22 cellular contexts compared by ENCODE assay signal in genomic region chr1:30192969-30193630, GRCh38.
DNase-seq lines count a peak whose midpoint lies in the region; ATAC-seq and TF ChIP-seq lines count a peak whose summit lies in the region.
"Had no signal": no experiment of that assay in that cellular context is flagged by ENCODE, and none has a peak within 500 bp of the region (broad histone marks: within the 10 kb centered on the region; RNA-seq: fewer than 3 reads in every experiment).

No MANE protein-coding gene starts in this region.

- CTCF ChIA-PET in CD8-positive, alpha-beta memory T cell (lab: Charles Lee) = no interaction called here

- no peak overlapping the region for H3K27ac ChIP-seq in CD8-positive, alpha-beta memory T cell (ENCODE audit: low read depth, low read length)
- H3K27ac ChIP-seq: HL-60 had no signal

- H3K36me3 ChIP-seq in CD8-positive, alpha-beta memory T cell (ENCODE audit: insufficient read depth, low read length) = no peaks in the 10 kb centered on the region
- H3K36me3 ChIP-seq in HAP-1 (replicated peaks) = no peaks in the 10 kb centered on the region
- H3K36me3 ChIP-seq: BE2C had no signal

- POLR2A ChIA-PET in CD8-positive, alpha-beta memory T cell (lab: Charles Lee) = no interaction called here

- in situ Hi-C loops in HAP-1 (cut with MboI; ENCODE audit: low sequenced_read_pairs) = no loop called here

- peaks cover 22 to 35% of the 10 kb centered on the region in 2 donors for H3K27me3 Mint-ChIP-seq in CD8-positive, alpha-beta memory T cell
- H3K27me3 Mint-ChIP-seq in nephron progenitor cell (ENCODE audit: low read depth, poor library complexity) = peaks cover 23% of the 10 kb centered on the region

- H3K27me3 ChIP-seq in CD8-positive, alpha-beta memory T cell (ENCODE audit: insufficient read depth, low read length, poor library complexity, severe bottlenecking) = no peaks in the 10 kb centered on the region
- no peaks in the 10 kb centered on the region for H3K27me3 ChIP-seq in HAP-1 (ENCODE audit: low read depth)
- H3K27me3 ChIP-seq: BE2C had no signal

- H3K36me3 Mint-ChIP-seq in CD8-positive, alpha-beta memory T cell = no peaks in the 10 kb centered on the region
- H3K36me3 Mint-ChIP-seq in nephron progenitor cell (ENCODE audit: low read depth) = no peaks in the 10 kb centered on the region

- no peak for DNase-seq in CD8-positive, alpha-beta memory T cell
- DNase-seq in NCI-H2171 (lab: John Stamatoyannopoulos, UW) = peak; percentile 12
- peak; percentile 24 for DNase-seq in ecto neural progenitor cell (ENCODE audit: low spot score)
- DNase-seq in nephron progenitor cell = no peak
- DNase-seq in HAP-1 (ENCODE audit: low spot score in 2 of 2) = no peak
- no peak for DNase-seq in superior temporal gyrus (ENCODE audit: extremely low spot score)
- DNase-seq: BE2C; Calu3; CD4-positive, alpha-beta T cell; DMS153; H7; KBM-7; NCI-H1092 treated with DMSO at 0.1 percent for 48 hours; NCI-H1436 treated with DMSO at 0.1 percent for 48 hours; NCI-H1930; NCI-H345; NCI-H82; SIG-M5 had no signal

- peak overlapping the region in 6 of 8 donors; percentile 52 to 91 (median 68) for H3K27ac Mint-ChIP-seq in CD8-positive, alpha-beta memory T cell
- peak overlapping the region; percentile 51 for H3K27ac Mint-ChIP-seq in nephron progenitor cell
- H3K27ac Mint-ChIP-seq: CD4-positive, alpha-beta T cell had no signal

- no peak overlapping the region for H3K4me3 Mint-ChIP-seq in CD8-positive, alpha-beta memory T cell
- no peak overlapping the region for H3K4me3 Mint-ChIP-seq in nephron progenitor cell
- H3K4me3 Mint-ChIP-seq: CD4-positive, alpha-beta T cell had no signal

- TF ChIP-seq CTCF in nephron progenitor cell (IDR thresholded peaks at IDR 0.05) = no peak

- peaks cover 14% of the 10 kb centered on the region for H3K4me1 ChIP-seq in CD8-positive, alpha-beta memory T cell (ENCODE audit: insufficient read depth, low read length)
- H3K4me1 ChIP-seq in HAP-1 = no peaks in the 10 kb centered on the region
- H3K4me1 ChIP-seq: BE2C had no signal

- no peak overlapping the region for H3K4me3 ChIP-seq in CD8-positive, alpha-beta memory T cell (ENCODE audit: low read length)
- no peak overlapping the region for H3K4me3 ChIP-seq in HAP-1

- no peak for ATAC-seq in HG02759 (IDR thresholded peaks at IDR 0.05; ENCODE audit: unreplicated experiment)
- ATAC-seq: HepG2, Panc1 had no signal

- H3K9me3 ChIP-seq in CD8-positive, alpha-beta memory T cell (ENCODE audit: low read length) = no peaks in the 10 kb centered on the region
- H3K9me3 ChIP-seq in HAP-1 = no peaks in the 10 kb centered on the region
- H3K9me3 ChIP-seq: BE2C had no signal

- H3K4me1 Mint-ChIP-seq in CD8-positive, alpha-beta memory T cell = peaks cover 4 to 48% (median 38%) of the 10 kb centered on the region in 3 donors
- H3K4me1 Mint-ChIP-seq in nephron progenitor cell = peaks cover 43% of the 10 kb centered on the region

- peaks cover 0 to 1% (median 0%) of the 10 kb centered on the region in 5 donors for H3K9me3 Mint-ChIP-seq in CD8-positive, alpha-beta memory T cell
- no peaks in the 10 kb centered on the region for H3K9me3 Mint-ChIP-seq in nephron progenitor cell
- H3K9me3 Mint-ChIP-seq: CD4-positive, alpha-beta T cell had no signal

Comparison
In these comparisons a context has a peak if more than half of its experiments do, and no peak if none do; other contexts are left out.
1. DNase-seq: peak in NCI-H2171 (single experiment) and ecto neural progenitor cell (single experiment); none in CD8-positive, alpha-beta memory T cell (0 of 5), nephron progenitor cell (single experiment), HAP-1 (0 of 2) and superior temporal gyrus (single experiment).